ENCODE assay signal across 18 cellular contexts in genomic region chr10:73798927-73799563, GRCh38. TPM values are rescaled to one million over a fixed set of nuclear protein-coding genes. Genes with fewer than 3 reads are reported as not detected.
A peak's percentile ranks its signal among the peaks of the same experiment; 100 is the strongest.
DNase-seq lines count a peak whose midpoint lies in the region; ATAC-seq, FAIRE-seq and TF ChIP-seq lines count a peak whose summit lies in the region.
"Had no signal": no experiment of that assay in that cellular context is flagged by ENCODE, and none has a peak within 500 bp of the region (broad histone marks: within the 10 kb centered on the region; RNA-seq: fewer than 3 reads in every experiment).

No MANE protein-coding gene starts in this region.

- FAIRE-seq in K562 (lab: Jason Lieb, UNC): no peak

- H3K9me3 ChIP-seq in right atrium auricular region (no peaks in the 10 kb centered on the region), K562 (replicated peaks; ENCODE audit: control insufficient read depth, insufficient read depth, low read depth, low read length) (no peaks in the 10 kb centered on the region), mucosa of descending colon (no peaks in the 10 kb centered on the region)
- H3K9me3 ChIP-seq: MG63, uterus had no signal

- in situ Hi-C loops in K562 (cut with MboI): no loop called here

- H3K4me3 ChIP-seq in right atrium auricular region: no peak overlapping the region
- no peak overlapping the region for H3K4me3 ChIP-seq in K562
- no peak overlapping the region for H3K4me3 ChIP-seq in mucosa of descending colon
- H3K4me3 ChIP-seq: MG63, uterus had no signal

- WGBS in K562 (ENCODE audit: insufficient coverage, low coverage, missing lambda C conversion rate): 90% methylated on average over 10 of the region's 10 CpGs

- no peak for TF ChIP-seq RAD21 in K562 (CRISPR knock-in tag; conservative IDR thresholded peaks at IDR 0.05 in 1 of 2, IDR thresholded peaks at IDR 0.05 in 1 of 2)

- no peak overlapping the region for H3K9ac ChIP-seq in K562 (ENCODE audit: insufficient read depth in 1 of 2, low read depth in 2 of 2, low read length in 2 of 2)

- H3K4me1 ChIP-seq in right atrium auricular region: no peaks in the 10 kb centered on the region
- H3K4me1 ChIP-seq in K562 (replicated peaks in 1 of 2; ENCODE audit: control insufficient read depth in 2 of 2, insufficient read depth in 2 of 2, low read length in 2 of 2): peaks cover 0 to 10% of the 10 kb centered on the region in 2 experiments; a peak in 2 of 5 replicates
- no peaks in the 10 kb centered on the region for H3K4me1 ChIP-seq in mucosa of descending colon (ENCODE audit: low read depth)
- H3K4me1 ChIP-seq: uterus had no signal

- H3K27me3 ChIP-seq in right atrium auricular region (no peaks in the 10 kb centered on the region), K562 (ENCODE audit: control insufficient read depth in 2 of 2, insufficient read depth in 2 of 2, low read length in 2 of 2) (no peaks in the 10 kb centered on the region)
- H3K27me3 ChIP-seq: brain microvascular endothelial cell, MG63, uterus had no signal

- H3K36me3 ChIP-seq in right atrium auricular region (peaks cover 93% of the 10 kb centered on the region), K562 (ENCODE audit: control insufficient read depth, insufficient read depth, low read length) (peaks cover 92% of the 10 kb centered on the region), mucosa of descending colon (ENCODE audit: low read depth) (no peaks in the 10 kb centered on the region)
- H3K36me3 ChIP-seq: uterus had no signal

- ATAC-seq in Right ventricle myocardium superior (ENCODE audit: poor library complexity) (peak; percentile 8), K562 (peak; percentile 19), mucosa of descending colon (peak; percentile 10), HG02610 (IDR thresholded peaks at IDR 0.05; ENCODE audit: unreplicated experiment) (no peak)
- ATAC-seq: WTC11 had no signal

- no peak for TF ChIP-seq CTCF in right atrium auricular region (IDR thresholded peaks at IDR 0.05)
- TF ChIP-seq CTCF in K562 (IDR thresholded peaks at IDR 0.05 in 2 of 3, conservative IDR thresholded peaks at IDR 0.05 in 1 of 3; ENCODE audit: insufficient read depth in 2 of 3, low read depth in 1 of 3, low read length in 3 of 3): no peak
- no peak for TF ChIP-seq CTCF in mucosa of descending colon (IDR thresholded peaks at IDR 0.05)

- H3K79me2 ChIP-seq in K562 (ENCODE audit: control insufficient read depth, insufficient read depth, low read length): no peaks in the 10 kb centered on the region

- no TSS peak for BruUV-seq in K562 (replicated peaks; lab: Mats Ljungman, UMichigan)

- POLR2A ChIA-PET in K562 (lab: Yijun Ruan, JAX): interaction anchor here (0.5 to 9.0 kb wide), 5 partner anchors 8 to 1164 kb away, joined by 3 to 61 read pairs (median 4); partner anchors contain the start of gene ZSWIM8

- TF ChIP-seq POLR2A in K562 (conservative IDR thresholded peaks at IDR 0.05): peak; percentile 22

- H2AFZ ChIP-seq in K562 (ENCODE audit: low read depth, low read length): no peak overlapping the region

- H4K20me1 ChIP-seq in K562 (replicated peaks; ENCODE audit: control insufficient read depth, insufficient read depth, low read length): no peaks in the 10 kb centered on the region; the same call in none of the 2 replicates

- TF ChIP-seq EP300 in K562 (IDR thresholded peaks at IDR 0.05; ENCODE audit: low read length): no peak

- peaks cover 8% of the 10 kb centered on the region for H3K9me1 ChIP-seq in K562 (ENCODE audit: control insufficient read depth, insufficient read depth, low read length)

- H3K4me2 ChIP-seq in K562 (ENCODE audit: insufficient read depth, low read length): no peak overlapping the region

- CTCF ChIA-PET in K562 (lab: Yijun Ruan, JAX; ENCODE audit: low intra/inter-chr PET ratio): no interaction called here

- intact Hi-C loops in Right ventricle myocardium superior (cut with DNase I) (no loop called here), K562 (cut with micrococcal nuclease) (no loop called here), mucosa of descending colon (cut with DNase I, micrococcal nuclease) (no loop called here)

- H3K27ac ChIP-seq in right atrium auricular region (no peak overlapping the region), K562 (ENCODE audit: extremely low read depth, low read depth, low read length) (no peak overlapping the region)
- H3K27ac ChIP-seq: brain microvascular endothelial cell, uterus had no signal

- DNase-seq in Right ventricle myocardium superior (peak; percentile 37), right atrium auricular region (ENCODE audit: low spot score) (no peak), K562 (ENCODE audit: extremely low read depth in 1 of 4, low spot score in 3 of 4) (no peak), mucosa of descending colon (peak in 1 of 3 donors; percentile 23), HPDE6-E6E7 (ENCODE audit: extremely low spot score) (no peak), NOMO-1 (lab: John Stamatoyannopoulos, UW; ENCODE audit: unreplicated experiment in 2 of 2) (no peak), NCI-H1092 (lab: John Stamatoyannopoulos, UW) (no peak)
- DNase-seq: activated CD8-positive, alpha-beta memory T cell treated with anti-CD3 and anti-CD28 coated beads, Interleukin-2, amount 50 U/mL, for 4 hours; activated naive CD4-positive, alpha-beta T cell treated with anti-CD3 and anti-CD28 coated beads, Interleukin-2, amount 50 U/mL, for 16 hours; brain microvascular endothelial cell; head of caudate nucleus; MG63; natural killer cell; NCI-H1694 treated with DMSO at 0.1 percent for 48 hours; T-helper 2 cell; uterus had no signal

RNA-seq across cellular contexts. Expression of gene NDST2, which starts 12.4 kb away (rescaled TPM):
- total RNA-seq in Right ventricle myocardium superior: 10.4 TPM
- total RNA-seq in right atrium auricular region: 10 to 100 TPM; 13.1 to 18.4 TPM
- 130 and 235 TPM in 2 replicates for total RNA-seq in K562 (2011; cell fraction: chromatin; rRNA removed; ENCODE audit: low replicate concordance)
- 102 and 121 TPM in 2 replicates for total RNA-seq in K562 (2011; cell fraction: nucleolus; rRNA removed)
- 108 and 109 TPM in 2 replicates for total RNA-seq in K562 (2011; cell fraction: nucleoplasm; rRNA removed)
- 27.2 and 32.1 TPM in 2 replicates for total RNA-seq in K562 (2014; rRNA removed)
- total RNA-seq in K562 (2014; rRNA removed; fragmentation: Illumina TruSeq; extraction: Trizol): 12.5 and 14.7 TPM in 2 replicates
- 18.2 and 19.6 TPM in 2 replicates for total RNA-seq in K562 (2015; rRNA removed; fragmentation: Illumina TruSeq; extraction: Trizol)
- 33.9 and 35.7 TPM in 2 replicates for total RNA-seq in K562 (2021)
- 23.8 and 31.6 TPM in 2 replicates for polyA plus RNA-seq in K562 (2011; rRNA removed)
- polyA plus RNA-seq in K562 (2011; cell fraction: cytosol; rRNA removed): 23.7 and 30.6 TPM in 2 replicates
- 99.8 and 108 TPM in 2 replicates for polyA plus RNA-seq in K562 (2011; cell fraction: nucleus; rRNA removed)
- polyA plus RNA-seq in K562 (2012): 42.1 and 123 TPM in 2 replicates
- polyA plus RNA-seq in K562 (2014; fragmentation: Illumina TruSeq; extraction: Trizol): 22.6 TPM in 2 replicates
- 1 to 10 TPM; 4.7 to 6.3 TPM for polyA plus RNA-seq in K562 (2014; fragmentation: Nextera tagmentation; extraction: Ambion mirVana)
- polyA plus RNA-seq in K562 (2014; rRNA removed): 30.5 and 31.4 TPM in 2 replicates
- polyA minus RNA-seq in K562 (2011; rRNA and poly(A)+ RNA removed): 22.0 and 23.5 TPM in 2 replicates
- 12.5 and 14.2 TPM in 2 replicates for polyA minus RNA-seq in K562 (2011; cell fraction: cytosol; rRNA and poly(A)+ RNA removed)
- polyA minus RNA-seq in K562 (2011; cell fraction: nucleus; rRNA and poly(A)+ RNA removed): 44.3 and 53.9 TPM in 2 replicates
- total RNA-seq in mucosa of descending colon: 10 to 100 TPM; 26.7 to 39.0 (median 29.0) TPM

RNA-seq across cellular contexts. Expression of gene ZSWIM8, which starts 13.6 kb away (rescaled TPM):
- 40.3 TPM for total RNA-seq in Right ventricle myocardium superior
- total RNA-seq in right atrium auricular region: 10 to 100 TPM; 37.6 to 63.2 TPM
- 202 and 543 TPM in 2 replicates for total RNA-seq in K562 (2011; cell fraction: chromatin; rRNA removed; ENCODE audit: low replicate concordance)
- 249 and 295 TPM in 2 replicates for total RNA-seq in K562 (2011; cell fraction: nucleolus; rRNA removed)
- 177 and 202 TPM in 2 replicates for total RNA-seq in K562 (2011; cell fraction: nucleoplasm; rRNA removed)
- total RNA-seq in K562 (2014; rRNA removed): 21.9 and 34.2 TPM in 2 replicates
- 14.9 and 15.0 TPM in 2 replicates for total RNA-seq in K562 (2014; rRNA removed; fragmentation: Illumina TruSeq; extraction: Trizol)
- 26.7 and 30.0 TPM in 2 replicates for total RNA-seq in K562 (2015; rRNA removed; fragmentation: Illumina TruSeq; extraction: Trizol)
- total RNA-seq in K562 (2021): 43.4 and 45.6 TPM in 2 replicates
- polyA plus RNA-seq in K562 (2011; rRNA removed): 35.1 and 76.4 TPM in 2 replicates
- polyA plus RNA-seq in K562 (2011; cell fraction: cytosol; rRNA removed): 51.3 and 87.4 TPM in 2 replicates
- polyA plus RNA-seq in K562 (2011; cell fraction: nucleus; rRNA removed): 367 and 476 TPM in 2 replicates
- 41.4 and 84.7 TPM in 2 replicates for polyA plus RNA-seq in K562 (2012)
- polyA plus RNA-seq in K562 (2014; fragmentation: Illumina TruSeq; extraction: Trizol): 40.7 and 51.3 TPM in 2 replicates
- 1 to 10 TPM; 5.6 to 6.2 TPM for polyA plus RNA-seq in K562 (2014; fragmentation: Nextera tagmentation; extraction: Ambion mirVana)
- 38.4 and 47.8 TPM in 2 replicates for polyA plus RNA-seq in K562 (2014; rRNA removed)
- polyA minus RNA-seq in K562 (2011; rRNA and poly(A)+ RNA removed): 34.3 and 47.0 TPM in 2 replicates
- 38.9 and 42.1 TPM in 2 replicates for polyA minus RNA-seq in K562 (2011; cell fraction: cytosol; rRNA and poly(A)+ RNA removed)
- 56.4 and 72.0 TPM in 2 replicates for polyA minus RNA-seq in K562 (2011; cell fraction: nucleus; rRNA and poly(A)+ RNA removed)
- 100 to 1,000 TPM in 1 of 3 donors, 10 to 100 TPM in 2; 72.5 to 119 (median 90.1) TPM for total RNA-seq in mucosa of descending colon

RNA-seq across cellular contexts. Expression of gene CHCHD1, which starts 17.2 kb away (rescaled TPM):
- total RNA-seq in Right ventricle myocardium superior: 28.0 TPM
- 10 to 100 TPM; 28.3 to 32.7 TPM for total RNA-seq in right atrium auricular region
- 21.6 and 37.5 TPM in 2 replicates for total RNA-seq in K562 (2011; cell fraction: chromatin; rRNA removed; ENCODE audit: low replicate concordance)
- 20.1 and 25.8 TPM in 2 replicates for total RNA-seq in K562 (2011; cell fraction: nucleolus; rRNA removed)
- total RNA-seq in K562 (2011; cell fraction: nucleoplasm; rRNA removed): 37.9 and 46.2 TPM in 2 replicates
- total RNA-seq in K562 (2014; rRNA removed): 82.9 and 130 TPM in 2 replicates
- total RNA-seq in K562 (2014; rRNA removed; fragmentation: Illumina TruSeq; extraction: Trizol): 68.2 and 79.6 TPM in 2 replicates
- 69.6 and 83.4 TPM in 2 replicates for total RNA-seq in K562 (2015; rRNA removed; fragmentation: Illumina TruSeq; extraction: Trizol)
- total RNA-seq in K562 (2021): 52.9 and 54.9 TPM in 2 replicates
- polyA plus RNA-seq in K562 (2011; rRNA removed): 84.9 and 110 TPM in 2 replicates
- 54.8 and 55.0 TPM in 2 replicates for polyA plus RNA-seq in K562 (2011; cell fraction: cytosol; rRNA removed)
- 33.4 and 48.1 TPM in 2 replicates for polyA plus RNA-seq in K562 (2011; cell fraction: nucleus; rRNA removed)
- polyA plus RNA-seq in K562 (2012): 70.3 and 131 TPM in 2 replicates
- 59.5 and 75.0 TPM in 2 replicates for polyA plus RNA-seq in K562 (2014; fragmentation: Illumina TruSeq; extraction: Trizol)
- polyA plus RNA-seq in K562 (2014; fragmentation: Nextera tagmentation; extraction: Ambion mirVana): 100 to 1,000 TPM in 1 of 2 experiments, 10 to 100 TPM in 1; 89.7 to 114 TPM
- 126 and 135 TPM in 2 replicates for polyA plus RNA-seq in K562 (2014; rRNA removed)
- polyA minus RNA-seq in K562 (2011; rRNA and poly(A)+ RNA removed): 21.0 and 21.1 TPM in 2 replicates
- 11.0 and 14.1 TPM in 2 replicates for polyA minus RNA-seq in K562 (2011; cell fraction: cytosol; rRNA and poly(A)+ RNA removed)
- 11.0 and 27.2 TPM in 2 replicates for polyA minus RNA-seq in K562 (2011; cell fraction: nucleus; rRNA and poly(A)+ RNA removed)
- 10 to 100 TPM; 19.8 to 26.2 (median 22.7) TPM for total RNA-seq in mucosa of descending colon

RNA-seq across cellular contexts. Expression of gene SEC24C, which starts 54.9 kb away (rescaled TPM):
- 42.3 TPM for total RNA-seq in Right ventricle myocardium superior
- total RNA-seq in right atrium auricular region: 10 to 100 TPM; 38.5 to 51.8 TPM
- total RNA-seq in K562 (2011; cell fraction: chromatin; rRNA removed; ENCODE audit: low replicate concordance): 185 and 253 TPM in 2 replicates
- total RNA-seq in K562 (2011; cell fraction: nucleolus; rRNA removed): 121 and 131 TPM in 2 replicates
- 132 and 136 TPM in 2 replicates for total RNA-seq in K562 (2011; cell fraction: nucleoplasm; rRNA removed)
- total RNA-seq in K562 (2014; rRNA removed): 70.5 and 99.4 TPM in 2 replicates
- 48.6 and 48.7 TPM in 2 replicates for total RNA-seq in K562 (2014; rRNA removed; fragmentation: Illumina TruSeq; extraction: Trizol)
- total RNA-seq in K562 (2015; rRNA removed; fragmentation: Illumina TruSeq; extraction: Trizol): 55.5 and 59.4 TPM in 2 replicates
- 103 and 115 TPM in 2 replicates for total RNA-seq in K562 (2021)
- polyA plus RNA-seq in K562 (2011; rRNA removed): 97.4 and 150 TPM in 2 replicates
- polyA plus RNA-seq in K562 (2011; cell fraction: cytosol; rRNA removed): 116 and 140 TPM in 2 replicates
- polyA plus RNA-seq in K562 (2011; cell fraction: nucleus; rRNA removed): 227 TPM in 2 replicates
- 94.4 and 137 TPM in 2 replicates for polyA plus RNA-seq in K562 (2012)
- 108 and 110 TPM in 2 replicates for polyA plus RNA-seq in K562 (2014; fragmentation: Illumina TruSeq; extraction: Trizol)
- 10 to 100 TPM; 19.0 to 88.4 TPM for polyA plus RNA-seq in K562 (2014; fragmentation: Nextera tagmentation; extraction: Ambion mirVana)
- 64.7 and 68.8 TPM in 2 replicates for polyA plus RNA-seq in K562 (2014; rRNA removed)
- 164 and 184 TPM in 2 replicates for polyA minus RNA-seq in K562 (2011; rRNA and poly(A)+ RNA removed)
- polyA minus RNA-seq in K562 (2011; cell fraction: cytosol; rRNA and poly(A)+ RNA removed): 98.3 and 102 TPM in 2 replicates
- polyA minus RNA-seq in K562 (2011; cell fraction: nucleus; rRNA and poly(A)+ RNA removed): 40.7 and 54.6 TPM in 2 replicates
- total RNA-seq in mucosa of descending colon: 10 to 100 TPM; 64.5 to 73.6 (median 71.2) TPM
